ENCODE assay signal across 18 cellular contexts in genomic region chr22:20519558-20519957, GRCh38. TPM values are rescaled to one million over a fixed set of nuclear protein-coding genes. Genes with fewer than 3 reads are reported as not detected.
DNase-seq lines count a peak whose midpoint lies in the region; FAIRE-seq and TF ChIP-seq lines count a peak whose summit lies in the region.
"Had no signal": no experiment of that assay in that cellular context is flagged by ENCODE, and none has a peak within 500 bp of the region (broad histone marks: within the 10 kb centered on the region; RNA-seq: fewer than 3 reads in every experiment).

No MANE protein-coding gene starts in this region.

- peaks cover 44% of the 10 kb centered on the region for H3K4me1 Mint-ChIP-seq in MCF 10A (ENCODE audit: insufficient read depth, unreplicated experiment)
- peaks cover 81% of the 10 kb centered on the region for H3K4me1 Mint-ChIP-seq in activated naive CD8-positive, alpha-beta T cell (ENCODE audit: low read depth)

- H3K27me3 ChIP-seq in breast epithelium (no peaks in the 10 kb centered on the region), vagina (no peaks in the 10 kb centered on the region)
- H3K27me3 ChIP-seq: right atrium auricular region had no signal

- no peak overlapping the region for H3K4me3 Mint-ChIP-seq in MCF 10A (ENCODE audit: unreplicated experiment)
- H3K4me3 Mint-ChIP-seq in activated naive CD8-positive, alpha-beta T cell, result peak overlapping the region; percentile 56

- TF ChIP-seq CTCF in MCF 10A (IDR thresholded peaks at IDR 0.05; ENCODE audit: unreplicated experiment), result no peak
- TF ChIP-seq CTCF in breast epithelium (IDR thresholded peaks at IDR 0.05), result no peak
- no peak for TF ChIP-seq CTCF in kidney (IDR thresholded peaks at IDR 0.05; ENCODE audit: borderline replicate concordance, extremely low read depth, insufficient read depth)
- TF ChIP-seq CTCF in vagina (IDR thresholded peaks at IDR 0.05), result no peak

- CTCF ChIA-PET in MCF 10A (lab: Yijun Ruan, JAX), result no interaction called here

- H3K27me3 Mint-ChIP-seq in MCF 10A (ENCODE audit: insufficient read depth, unreplicated experiment), result no peaks in the 10 kb centered on the region
- H3K27me3 Mint-ChIP-seq in activated naive CD8-positive, alpha-beta T cell, result no peaks in the 10 kb centered on the region

- H3K27ac ChIP-seq in breast epithelium (no peak overlapping the region), kidney (ENCODE audit: low read depth in 2 of 2, low read length in 2 of 2) (no peak overlapping the region), vagina (peak overlapping the region; percentile 59)

- H3K4me1 ChIP-seq in breast epithelium (peaks cover 0 to 5% of the 10 kb centered on the region in 2 donors), kidney (ENCODE audit: control insufficient read depth in 1 of 2, insufficient read depth in 1 of 2, low read depth in 1 of 2, low read length in 2 of 2) (peaks cover 0 to 11% of the 10 kb centered on the region in 2 donors), vagina (peaks cover 80% of the 10 kb centered on the region)

- POLR2A ChIA-PET in MCF 10A (lab: Yijun Ruan, JAX), result interaction anchor here (1.0 to 16.3 kb wide), 2 partner anchors 9 to 10 kb away, joined by 3 to 332 read pairs; no protein-coding TSS in a partner anchor

- intact Hi-C loops in MCF 10A (cut with micrococcal nuclease), result no loop called here
- intact Hi-C loops in breast epithelium (cut with DNase I; ENCODE audit: low total_unique reads), result loop anchor here (10.0 kb wide), 1 partner anchor 55 kb away; no protein-coding TSS in a partner anchor
- intact Hi-C loops in kidney (cut with DNase I), result no loop called here
- intact Hi-C loops in vagina (cut with DNase I), result no loop called here

- TF ChIP-seq POLR2A in breast epithelium (IDR thresholded peaks at IDR 0.05) (no peak), vagina (IDR thresholded peaks at IDR 0.05) (no peak)

- no TSS peak for BruUV-seq in MCF 10A (replicated peaks; lab: Mats Ljungman, UMichigan)

- H3K9me3 Mint-ChIP-seq in MCF 10A (ENCODE audit: unreplicated experiment), result no peaks in the 10 kb centered on the region
- no peaks in the 10 kb centered on the region for H3K9me3 Mint-ChIP-seq in activated naive CD8-positive, alpha-beta T cell (ENCODE audit: low read depth)

- DNase-seq in MCF 10A (ENCODE audit: unreplicated experiment) (no peak), breast epithelium (ENCODE audit: low spot score in 2 of 2) (no peak), kidney (peak; percentile 2), vagina (ENCODE audit: extremely low spot score in 2 of 2) (no peak), ureter (ENCODE audit: low spot score) (no peak), NCI-H69 (lab: John Stamatoyannopoulos, UW) (no peak), NCI-H1436 treated with DMSO at 0.1 percent for 48 hours (lab: John Stamatoyannopoulos, UW) (no peak)
- DNase-seq: central memory CD4-positive, alpha-beta T cell; hypothalamus; KG1; midbrain; NCI-H1048; NCI-H526 treated with DMSO at 0.1 percent for 48 hours had no signal

- H3K36me3 ChIP-seq in breast epithelium, result no peaks in the 10 kb centered on the region
- H3K36me3 ChIP-seq in kidney (ENCODE audit: control insufficient read depth in 1 of 2, insufficient read depth in 2 of 2, low read length in 2 of 2), result peaks cover 0 to 4% of the 10 kb centered on the region in 2 donors
- peaks cover 0 to 21% of the 10 kb centered on the region in 2 donors for H3K36me3 ChIP-seq in vagina

- H3K4me3 ChIP-seq in breast epithelium (no peak overlapping the region), kidney (ENCODE audit: low read length in 2 of 2) (no peak overlapping the region), vagina (no peak overlapping the region)
- H3K4me3 ChIP-seq: GM12878, right atrium auricular region had no signal

- H3K27ac Mint-ChIP-seq in MCF 10A (ENCODE audit: low read depth, unreplicated experiment), result peak overlapping the region; percentile 44
- peak overlapping the region; percentile 86 for H3K27ac Mint-ChIP-seq in activated naive CD8-positive, alpha-beta T cell

- no peaks in the 10 kb centered on the region for H3K9me3 ChIP-seq in breast epithelium
- H3K9me3 ChIP-seq in kidney (ENCODE audit: control insufficient read depth in 1 of 2, low read length in 2 of 2), result no peaks in the 10 kb centered on the region
- H3K9me3 ChIP-seq in vagina, result no peaks in the 10 kb centered on the region
- H3K9me3 ChIP-seq: right atrium auricular region had no signal

- no peak for FAIRE-seq in kidney (lab: Jason Lieb, UNC)
- FAIRE-seq: D721Med, G401.6, GM12878 had no signal

- peaks cover 70% of the 10 kb centered on the region for H3K36me3 Mint-ChIP-seq in MCF 10A (ENCODE audit: insufficient read depth, unreplicated experiment)
- H3K36me3 Mint-ChIP-seq in activated naive CD8-positive, alpha-beta T cell, result peaks cover 16% of the 10 kb centered on the region

- H3K9ac ChIP-seq in kidney (ENCODE audit: low read length in 2 of 2), result no peak overlapping the region

RNA-seq across cellular contexts. Expression of gene MED15, which starts 12.1 kb away (rescaled TPM):
- total RNA-seq in MCF 10A (2022) (122 TPM in 2 replicates), breast epithelium (10 to 100 TPM; 36.6 to 53.1 (median 52.3) TPM), kidney (102 TPM), vagina (72.2 TPM), ureter (119 TPM)
- polyA plus RNA-seq in kidney (ENCODE audit: insufficient read depth, low read depth, low replicate concordance), result 31.7 TPM

RNA-seq across cellular contexts. Expression of gene KLHL22, which starts 24.0 kb away (rescaled TPM):
- total RNA-seq in MCF 10A (2022) (14.7 and 20.9 TPM in 2 replicates), breast epithelium (10 to 100 TPM; 28.5 to 38.0 (median 35.4) TPM), kidney (22.4 TPM), vagina (20.1 TPM), ureter (26.2 TPM)
- 24.3 TPM for polyA plus RNA-seq in kidney (ENCODE audit: insufficient read depth, low read depth, low replicate concordance)
